8 cellular contexts compared by ENCODE assay signal in the genomic region with DNA sequence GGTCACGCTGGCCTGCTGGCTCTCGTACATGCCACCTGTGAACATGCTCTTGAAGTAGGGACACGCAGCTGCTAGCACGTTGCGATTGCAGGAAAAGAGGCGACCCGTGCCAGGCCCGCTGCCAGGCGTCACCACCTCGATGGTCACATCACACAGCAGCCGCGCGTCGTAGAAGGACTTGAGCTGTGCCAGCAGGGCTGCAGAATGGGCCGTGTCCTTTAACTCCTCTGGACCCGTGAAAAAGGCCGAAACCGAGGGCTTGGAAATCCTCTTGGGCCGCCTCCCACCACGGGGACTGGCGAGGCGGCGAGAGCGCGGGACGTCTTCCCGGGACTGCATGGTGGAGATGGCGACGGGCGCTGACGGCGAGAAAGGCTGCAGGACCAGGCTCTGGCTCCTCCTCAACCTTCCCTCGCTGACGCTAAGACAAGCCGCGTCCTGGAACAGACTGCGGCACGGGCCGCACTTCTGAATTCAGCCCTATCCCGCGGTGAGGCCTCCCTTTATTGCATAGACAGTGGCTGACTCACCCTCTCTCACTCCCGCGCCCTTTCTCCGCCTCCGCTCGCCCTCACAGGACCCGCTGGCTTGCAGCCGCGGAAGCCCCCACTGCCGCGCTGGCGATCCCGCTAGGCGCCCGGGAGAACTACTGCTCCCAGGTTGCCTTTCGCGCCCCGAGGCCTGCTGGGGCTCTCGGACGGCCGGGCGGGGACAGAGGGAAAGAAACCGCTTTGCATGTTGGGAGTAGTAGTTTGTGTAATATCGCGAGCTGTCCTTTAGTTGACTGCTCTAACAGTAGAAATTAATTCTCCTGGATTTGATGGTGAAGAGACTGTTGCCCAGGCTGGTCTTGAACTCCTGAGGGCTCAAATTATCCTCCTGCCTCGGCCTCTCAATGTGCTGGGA. TPM values are rescaled to one million over a fixed set of nuclear protein-coding genes. Genes with fewer than 3 reads are reported as not detected.
A peak's percentile ranks its signal among the peaks of the same experiment; 100 is the strongest.
DNase-seq lines count a peak whose midpoint lies in the region; ATAC-seq, FAIRE-seq and TF ChIP-seq lines count a peak whose summit lies in the region.

A gene with protein sequence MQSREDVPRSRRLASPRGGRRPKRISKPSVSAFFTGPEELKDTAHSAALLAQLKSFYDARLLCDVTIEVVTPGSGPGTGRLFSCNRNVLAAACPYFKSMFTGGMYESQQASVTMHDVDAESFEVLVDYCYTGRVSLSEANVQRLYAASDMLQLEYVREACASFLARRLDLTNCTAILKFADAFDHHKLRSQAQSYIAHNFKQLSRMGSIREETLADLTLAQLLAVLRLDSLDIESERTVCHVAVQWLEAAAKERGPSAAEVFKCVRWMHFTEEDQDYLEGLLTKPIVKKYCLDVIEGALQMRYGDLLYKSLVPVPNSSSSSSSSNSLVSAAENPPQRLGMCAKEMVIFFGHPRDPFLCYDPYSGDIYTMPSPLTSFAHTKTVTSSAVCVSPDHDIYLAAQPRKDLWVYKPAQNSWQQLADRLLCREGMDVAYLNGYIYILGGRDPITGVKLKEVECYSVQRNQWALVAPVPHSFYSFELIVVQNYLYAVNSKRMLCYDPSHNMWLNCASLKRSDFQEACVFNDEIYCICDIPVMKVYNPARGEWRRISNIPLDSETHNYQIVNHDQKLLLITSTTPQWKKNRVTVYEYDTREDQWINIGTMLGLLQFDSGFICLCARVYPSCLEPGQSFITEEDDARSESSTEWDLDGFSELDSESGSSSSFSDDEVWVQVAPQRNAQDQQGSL (minus strand): TSS at position 651 of the 906 bp plus-strand sequence. CDS start 312 bp downstream, at position 339.

- peak; percentile 97 for ATAC-seq in HG03432 (IDR thresholded peaks at IDR 0.05; ENCODE audit: unreplicated experiment)
- ATAC-seq in activated CD4-positive, CD25-positive, alpha-beta regulatory T cell treated with anti-CD3 and anti-CD28 coated beads, Interleukin-2, amount 50 U/mL, for 24 hours = peak; percentile 97

- FAIRE-seq in islet of Langerhans (lab: Jason Lieb, UNC) = peak; percentile 51

- peak; percentile 79 for TF ChIP-seq POLR2A in GM19193 (IDR thresholded peaks at IDR 0.05; ENCODE audit: extremely low read depth, insufficient read depth, insufficient read length)

- peak; percentile 96 for DNase-seq in Ammon's horn (ENCODE audit: low spot score)
- peak; percentile 81 for DNase-seq in NCI-H460 (ENCODE audit: extremely low read depth, low read depth)
- DNase-seq in cerebellar cortex (ENCODE audit: low spot score) = peak; percentile 96
- peak; percentile 88 to 89 for DNase-seq in stimulated activated CD4-positive, alpha-beta T cell treated with anti-CD3 and anti-CD28 coated beads, Interleukin-12 subunit alpha, Interleukin-12 subunit beta, amount 100 ng/mL, for 24 hours (ENCODE audit: low read depth in 2 of 2)

RNA-seq across cellular contexts. Expression of the gene that starts here (rescaled TPM):
- total RNA-seq in NCI-H460 (2014; rRNA removed; shearing (Covaris generic)) = 4.5 and 4.9 TPM in 2 replicates
- polyA plus RNA-seq in NCI-H460 (2014; cell fraction: nucleus; rRNA removed) = 3.6 and 4.2 TPM in 2 replicates

Comparison
In these comparisons a context has a peak if more than half of its experiments do, and no peak if none do; other contexts are left out.
1. Peak in every context shown above with its lines: DNase-seq and ATAC-seq.